Comparison of ENCODE assay signal across 8 cellular contexts in the genomic region with DNA sequence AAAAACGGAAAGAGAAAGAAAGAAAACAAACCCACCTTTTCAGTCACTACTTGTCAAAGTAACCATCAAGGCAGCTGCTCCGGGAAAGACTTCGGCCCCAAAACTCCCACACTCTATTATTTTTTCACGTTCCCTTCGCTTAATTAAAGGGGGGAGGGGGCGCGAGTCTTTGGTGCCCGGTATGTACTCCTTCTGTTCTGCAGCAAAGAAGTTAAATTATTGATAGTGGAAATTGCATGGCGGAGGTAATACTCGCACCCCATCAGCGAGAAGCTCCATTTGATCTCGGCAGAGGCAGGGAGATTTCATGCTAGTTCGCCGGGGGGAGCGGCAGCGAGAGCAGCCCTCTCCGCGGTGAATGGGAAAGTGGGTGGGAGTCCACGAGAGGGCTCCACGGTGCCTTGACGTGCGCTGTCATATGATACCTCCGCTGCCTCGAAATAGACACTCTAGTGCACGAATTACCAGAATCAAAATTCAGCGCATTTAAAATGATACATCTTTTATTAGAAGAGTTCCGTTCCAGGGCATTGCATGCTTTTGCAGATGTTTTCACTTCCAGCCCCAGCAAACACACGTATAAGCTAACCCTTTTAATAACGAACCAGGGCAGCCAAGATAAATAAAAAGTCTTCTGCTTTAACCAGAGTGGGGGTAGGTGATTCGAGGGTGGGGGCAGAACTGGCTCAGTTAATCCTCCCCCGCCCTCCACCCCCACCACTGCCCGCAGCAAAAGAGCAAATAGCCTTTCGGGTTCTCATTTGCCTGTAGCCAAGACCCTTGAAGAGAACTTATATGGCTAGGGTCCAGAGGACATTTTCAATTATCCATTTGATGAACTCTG. TPM values are rescaled to one million over a fixed set of nuclear protein-coding genes. Genes with fewer than 3 reads are reported as not detected.
DNase-seq lines count a peak whose midpoint lies in the region; ATAC-seq, FAIRE-seq and TF ChIP-seq lines count a peak whose summit lies in the region.

No MANE protein-coding gene starts in this region.

- DNase-seq in D721Med (ENCODE audit: insufficient read length, low spot score) (no peak), NT2/D1 (ENCODE audit: low read depth, low spot score) (no peak), choroid plexus epithelial cell (ENCODE audit: low read depth) (peak; percentile 81), lung microvascular endothelial cell (ENCODE audit: low read depth in 2 of 2) (peak; percentile 53 to 74), ureter (ENCODE audit: low spot score) (peak; percentile 48), NCI-H1694 (lab: John Stamatoyannopoulos, UW) (no peak), GF-D8 (lab: John Stamatoyannopoulos, UW) (no peak)

- H3K4me3 ChIP-seq in NT2/D1 (ENCODE audit: insufficient read length, low read depth) (peak overlapping the region; percentile 60), choroid plexus epithelial cell (ENCODE audit: low read depth, low read length) (peak overlapping the region; percentile 74)

- TF ChIP-seq CTCF in D721Med (IDR thresholded peaks at IDR 0.05; ENCODE audit: insufficient read depth, missing control alignments) (peak; percentile 42), choroid plexus epithelial cell (conservative IDR thresholded peaks at IDR 0.05; ENCODE audit: low read depth, low read length) (peak; percentile 53)

- peaks cover 43% of the 10 kb centered on the region for H3K27me3 ChIP-seq in NT2/D1 (ENCODE audit: insufficient read depth, insufficient read length)

- no peaks in the 10 kb centered on the region for H3K9me3 ChIP-seq in NT2/D1 (ENCODE audit: insufficient read depth, low read length)

- H3K9ac ChIP-seq in NT2/D1 (ENCODE audit: insufficient read length, low read depth) = peak overlapping the region; percentile 80

- peak; percentile 36 for ATAC-seq in GM21423 (IDR thresholded peaks at IDR 0.05; ENCODE audit: unreplicated experiment)

- no peaks in the 10 kb centered on the region for H3K36me3 ChIP-seq in NT2/D1 (ENCODE audit: insufficient read depth, insufficient read length, low read length)

- no peak for FAIRE-seq in D721Med (lab: Jason Lieb, UNC)

- no peaks in the 10 kb centered on the region for H3K4me1 ChIP-seq in NT2/D1 (ENCODE audit: insufficient read depth, insufficient read length)

RNA-seq across cellular contexts. Expression of a gene that starts 1.2 kb away (rescaled TPM):
- total RNA-seq in lung microvascular endothelial cell = under 0.01 and 0.22 TPM in 2 replicates
- total RNA-seq in ureter = 6.0 TPM

Comparison
In these comparisons a context has a peak if more than half of its experiments do, and no peak if none do; other contexts are left out.
1. DNase-seq: peak in choroid plexus epithelial cell (single experiment), lung microvascular endothelial cell (2 of 2) and ureter (single experiment); none in D721Med (single experiment), NT2/D1 (single experiment), NCI-H1694 (single experiment) and GF-D8 (single experiment).